ENCODE assay signal across 21 cellular contexts in the genomic region with DNA sequence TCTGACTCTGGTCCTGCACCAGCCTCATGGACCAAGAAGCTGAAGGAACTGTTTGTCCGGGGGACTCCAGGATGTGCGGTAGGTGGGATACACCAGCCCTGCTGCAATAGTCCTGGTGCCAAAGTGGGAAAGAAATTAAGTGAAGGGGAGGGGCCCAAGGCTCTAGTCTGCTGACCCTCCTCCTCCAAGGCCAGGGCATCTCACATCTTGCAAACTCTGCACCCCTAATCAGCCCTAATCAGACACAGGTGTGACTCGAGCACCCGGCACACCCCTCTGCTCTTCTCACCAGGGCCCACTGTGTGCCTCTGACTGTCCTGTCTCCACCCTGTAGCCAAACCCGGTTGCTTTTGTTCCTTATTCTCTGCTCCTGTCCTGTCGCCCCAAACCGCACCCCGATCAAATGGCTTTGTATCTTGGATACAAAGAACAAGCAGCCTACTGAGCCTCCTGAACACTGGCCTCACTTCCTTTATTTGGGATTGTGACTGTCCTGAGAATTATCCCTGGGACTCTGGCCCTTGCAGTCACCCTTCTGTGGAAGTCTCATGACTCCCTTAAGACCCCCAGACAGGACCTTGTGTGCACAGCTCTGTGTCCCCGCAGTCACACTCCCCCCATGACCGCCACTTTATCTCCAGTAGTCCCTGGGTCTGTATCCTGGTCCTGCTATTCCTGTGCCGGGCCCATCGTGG. TPM values are rescaled to one million over a fixed set of nuclear protein-coding genes. Genes with fewer than 3 reads are reported as not detected.
DNase-seq lines count a peak whose midpoint lies in the region; ATAC-seq and TF ChIP-seq lines count a peak whose summit lies in the region.
"Had no signal": no experiment of that assay in that cellular context is flagged by ENCODE, and none has a peak within 500 bp of the region (broad histone marks: within the 10 kb centered on the region; RNA-seq: fewer than 3 reads in every experiment).

No MANE protein-coding gene starts in this region.

- BruUV-seq in Calu3 (replicated peaks; lab: Mats Ljungman, UMichigan), result no TSS peak

- H4K20me1 ChIP-seq in GM23338 (replicated peaks; ENCODE audit: insufficient read depth), result no peaks in the 10 kb centered on the region

- no peaks in the 10 kb centered on the region for H3K79me2 ChIP-seq in GM23338 (replicated peaks; ENCODE audit: insufficient read depth)

- intact Hi-C loops in spleen (cut with DNase I; ENCODE audit: low total_unique reads), result no loop called here
- intact Hi-C loops in Calu3 (cut with micrococcal nuclease; ENCODE audit: unreplicated experiment), result no loop called here

- no peak for ATAC-seq in GM23338

- CTCF ChIA-PET in activated CD4-positive, alpha-beta memory T cell treated with anti-CD3 and anti-CD28 coated beads, Interleukin-2, amount 10 ng/mL, durations not matched to agents 7 days and 5 days (lab: Charles Lee), result no interaction called here
- CTCF ChIA-PET in Calu3 (lab: Charles Lee), result interaction anchor here (0.6 kb wide), 1 partner anchor 511 kb away, joined by 4 read pairs; no protein-coding TSS in a partner anchor

- TF ChIP-seq CTCF in spleen (IDR thresholded peaks at IDR 0.05 in 8 of 11, conservative IDR thresholded peaks at IDR 0.05 in 3 of 11) (no peak), GM23338 (conservative IDR thresholded peaks at IDR 0.05; ENCODE audit: low read depth in 2 of 2) (no peak), Calu3 (IDR thresholded peaks at IDR 0.05; ENCODE audit: unreplicated experiment) (no peak)

- H3K36me3 ChIP-seq in spleen, result no peaks in the 10 kb centered on the region
- H3K36me3 ChIP-seq in GM23338 (ENCODE audit: insufficient read depth), result no peaks in the 10 kb centered on the region

- no peak overlapping the region for H3K4me3 Mint-ChIP-seq in activated CD4-positive, alpha-beta memory T cell treated with anti-CD3 and anti-CD28 coated beads, Interleukin-2, amount 10 ng/mL, durations not matched to agents 7 days and 5 days
- no peak overlapping the region for H3K4me3 Mint-ChIP-seq in GM23338
- H3K4me3 Mint-ChIP-seq in Calu3 (ENCODE audit: low read depth, unreplicated experiment), result no peak overlapping the region
- H3K4me3 Mint-ChIP-seq: CD14-positive monocyte, IgD-negative memory B cell had no signal

- DNase-seq in Daoy (ENCODE audit: low read depth), result peak; percentile 0
- peak; percentile 9 for DNase-seq in activated CD4-positive, alpha-beta memory T cell treated with anti-CD3 and anti-CD28 coated beads, Interleukin-2, amount 10 ng/mL, durations not matched to agents 7 days and 5 days
- peak; percentile 64 for DNase-seq in mesenteric fat pad (ENCODE audit: low spot score)
- peak; percentile 56 for DNase-seq in spleen
- no peak for DNase-seq in GM23338 (ENCODE audit: low spot score)
- no peak for DNase-seq in AG20443 (ENCODE audit: low spot score)
- DNase-seq in Calu3, result no peak
- DNase-seq: AML-193, COR-L47, DMS53, HCEC 1CT, Kasumi-1, NCI-H187 treated with DMSO at 0.1 percent for 48 hours, NCI-H2171, NCI-H446 treated with DMSO at 0.1 percent for 48 hours, NCI-H748 treated with DMSO at 0.1 percent for 48 hours, OCI-M1, SIG-M5 had no signal

- TF ChIP-seq POLR2A in spleen (IDR thresholded peaks at IDR 0.05), result no peak

- H3K4me1 ChIP-seq in spleen (no peaks in the 10 kb centered on the region), GM23338 (ENCODE audit: insufficient read depth) (no peaks in the 10 kb centered on the region)

- H3F3A ChIP-seq in GM23338 (replicated peaks; ENCODE audit: low read depth), result no peaks in the 10 kb centered on the region

- no peaks in the 10 kb centered on the region for H3K9me3 ChIP-seq in spleen

- no peak overlapping the region for H3K4me3 ChIP-seq in spleen
- no peak overlapping the region for H3K4me3 ChIP-seq in GM23338

- H3K27ac ChIP-seq in spleen (no peak overlapping the region), GM23338 (ENCODE audit: low read depth) (no peak overlapping the region)
- H3K27ac ChIP-seq: HL-60 had no signal

- POLR2A ChIA-PET in activated CD4-positive, alpha-beta memory T cell treated with anti-CD3 and anti-CD28 coated beads, Interleukin-2, amount 10 ng/mL, durations not matched to agents 7 days and 5 days (lab: Charles Lee), result no interaction called here

- H3K4me2 ChIP-seq in GM23338, result no peak overlapping the region

- H3K9me2 ChIP-seq in GM23338 (ENCODE audit: insufficient read depth), result no peaks in the 10 kb centered on the region

- no peak overlapping the region for H3K27ac Mint-ChIP-seq in activated CD4-positive, alpha-beta memory T cell treated with anti-CD3 and anti-CD28 coated beads, Interleukin-2, amount 10 ng/mL, durations not matched to agents 7 days and 5 days
- H3K27ac Mint-ChIP-seq in GM23338 (no peak overlapping the region), Calu3 (ENCODE audit: unreplicated experiment) (no peak overlapping the region)
- H3K27ac Mint-ChIP-seq: CD14-positive monocyte had no signal

- no peaks in the 10 kb centered on the region for H3K27me3 Mint-ChIP-seq in activated CD4-positive, alpha-beta memory T cell treated with anti-CD3 and anti-CD28 coated beads, Interleukin-2, amount 10 ng/mL, durations not matched to agents 7 days and 5 days
- H3K27me3 Mint-ChIP-seq in GM23338 (ENCODE audit: insufficient read depth, low read depth, poor library complexity) (peaks cover 2% of the 10 kb centered on the region), Calu3 (ENCODE audit: unreplicated experiment) (no peaks in the 10 kb centered on the region)
- H3K27me3 Mint-ChIP-seq: IgD-negative memory B cell had no signal

- H2AFZ ChIP-seq in GM23338, result no peak overlapping the region

- H3K36me3 Mint-ChIP-seq in activated CD4-positive, alpha-beta memory T cell treated with anti-CD3 and anti-CD28 coated beads, Interleukin-2, amount 10 ng/mL, durations not matched to agents 7 days and 5 days (ENCODE audit: low read depth), result no peaks in the 10 kb centered on the region
- no peaks in the 10 kb centered on the region for H3K36me3 Mint-ChIP-seq in GM23338 (ENCODE audit: low read depth)
- H3K36me3 Mint-ChIP-seq in Calu3 (ENCODE audit: insufficient read depth, unreplicated experiment), result no peaks in the 10 kb centered on the region
- H3K36me3 Mint-ChIP-seq: CD14-positive monocyte, IgD-negative memory B cell had no signal

- WGBS in spleen, 5 donors, result 91 to 95% (median 93%) methylated on average over 12 of the region's 12 CpGs

- no peaks in the 10 kb centered on the region for H3K4me1 Mint-ChIP-seq in activated CD4-positive, alpha-beta memory T cell treated with anti-CD3 and anti-CD28 coated beads, Interleukin-2, amount 10 ng/mL, durations not matched to agents 7 days and 5 days
- H3K4me1 Mint-ChIP-seq in GM23338 (no peaks in the 10 kb centered on the region), Calu3 (ENCODE audit: low read depth, unreplicated experiment) (no peaks in the 10 kb centered on the region)
- H3K4me1 Mint-ChIP-seq: CD14-positive monocyte, IgD-negative memory B cell had no signal

- H3K27me3 ChIP-seq in spleen (replicated peaks in 1 of 7), result no peaks in the 10 kb centered on the region
- H3K27me3 ChIP-seq in GM23338 (ENCODE audit: insufficient read depth), result no peaks in the 10 kb centered on the region

- no peaks in the 10 kb centered on the region for H3K9me3 Mint-ChIP-seq in activated CD4-positive, alpha-beta memory T cell treated with anti-CD3 and anti-CD28 coated beads, Interleukin-2, amount 10 ng/mL, durations not matched to agents 7 days and 5 days
- H3K9me3 Mint-ChIP-seq in GM23338, result no peaks in the 10 kb centered on the region; the same call in 2 of the 3 replicates
- no peaks in the 10 kb centered on the region for H3K9me3 Mint-ChIP-seq in Calu3 (ENCODE audit: low read depth, unreplicated experiment)
- H3K9me3 Mint-ChIP-seq: CD14-positive monocyte, IgD-negative memory B cell had no signal

TF ChIP-seq in GM23338, 12 proteins besides CTCF, POLR2A, EP300 and RAD21 (continues in another document):
- TF ChIP-seq EZH2 (IDR thresholded peaks at IDR 0.05; ENCODE audit: low read depth, unreplicated experiment) (no peak), NANOG (IDR thresholded peaks at IDR 0.05; ENCODE audit: borderline replicate concordance) (no peak), CREB1 (CRISPR knock-in tag; IDR thresholded peaks at IDR 0.05; ENCODE audit: low read depth) (no peak)
- TF ChIP-seq, protein P1, sequence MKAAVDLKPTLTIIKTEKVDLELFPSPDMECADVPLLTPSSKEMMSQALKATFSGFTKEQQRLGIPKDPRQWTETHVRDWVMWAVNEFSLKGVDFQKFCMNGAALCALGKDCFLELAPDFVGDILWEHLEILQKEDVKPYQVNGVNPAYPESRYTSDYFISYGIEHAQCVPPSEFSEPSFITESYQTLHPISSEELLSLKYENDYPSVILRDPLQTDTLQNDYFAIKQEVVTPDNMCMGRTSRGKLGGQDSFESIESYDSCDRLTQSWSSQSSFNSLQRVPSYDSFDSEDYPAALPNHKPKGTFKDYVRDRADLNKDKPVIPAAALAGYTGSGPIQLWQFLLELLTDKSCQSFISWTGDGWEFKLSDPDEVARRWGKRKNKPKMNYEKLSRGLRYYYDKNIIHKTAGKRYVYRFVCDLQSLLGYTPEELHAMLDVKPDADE (IDR thresholded peaks at IDR 0.05), result no peak

RNA-seq across cellular contexts. Expression of a gene that starts 26.7 kb away (rescaled TPM):
- total RNA-seq in Daoy (2014; rRNA removed; shearing (Covaris generic)), result 20.7 and 30.6 TPM in 2 replicates
- total RNA-seq in activated CD4-positive, alpha-beta memory T cell treated with anti-CD3 and anti-CD28 coated beads, Interleukin-2, amount 10 ng/mL, durations not matched to agents 7 days and 5 days, result 10 to 100 TPM; 25.6 to 30.0 TPM
- 35.7 TPM for total RNA-seq in mesenteric fat pad
- total RNA-seq in spleen, result 10 to 100 TPM; 28.9 to 43.7 (median 35.7) TPM
- polyA plus RNA-seq in spleen, result 10 to 100 TPM; 16.3 to 19.9 (median 19.4) TPM
- total RNA-seq in GM23338 (2014; rRNA removed; shearing (Covaris generic)), result 27.3 and 29.8 TPM in 2 replicates
- polyA plus RNA-seq in GM23338 (2016; fragmentation: Nextera tagmentation; extraction: Ambion mirVana), result 12.1 and 13.4 TPM in 2 replicates
- total RNA-seq in Calu3 (2022), result 69.6 and 101 TPM in 2 replicates

Comparison
In these comparisons a context has a peak if more than half of its experiments do, and no peak if none do; other contexts are left out.
1. DNase-seq: peak in Daoy (single experiment), activated CD4-positive, alpha-beta memory T cell treated with anti-CD3 and anti-CD28 coated beads, Interleukin-2, amount 10 ng/mL, durations not matched to agents 7 days and 5 days (single experiment), mesenteric fat pad (single experiment) and spleen (single experiment); none in GM23338 (single experiment), AG20443 (single experiment) and Calu3 (single experiment).